ENCODE assay signal across 9 cellular contexts in the genomic region with DNA sequence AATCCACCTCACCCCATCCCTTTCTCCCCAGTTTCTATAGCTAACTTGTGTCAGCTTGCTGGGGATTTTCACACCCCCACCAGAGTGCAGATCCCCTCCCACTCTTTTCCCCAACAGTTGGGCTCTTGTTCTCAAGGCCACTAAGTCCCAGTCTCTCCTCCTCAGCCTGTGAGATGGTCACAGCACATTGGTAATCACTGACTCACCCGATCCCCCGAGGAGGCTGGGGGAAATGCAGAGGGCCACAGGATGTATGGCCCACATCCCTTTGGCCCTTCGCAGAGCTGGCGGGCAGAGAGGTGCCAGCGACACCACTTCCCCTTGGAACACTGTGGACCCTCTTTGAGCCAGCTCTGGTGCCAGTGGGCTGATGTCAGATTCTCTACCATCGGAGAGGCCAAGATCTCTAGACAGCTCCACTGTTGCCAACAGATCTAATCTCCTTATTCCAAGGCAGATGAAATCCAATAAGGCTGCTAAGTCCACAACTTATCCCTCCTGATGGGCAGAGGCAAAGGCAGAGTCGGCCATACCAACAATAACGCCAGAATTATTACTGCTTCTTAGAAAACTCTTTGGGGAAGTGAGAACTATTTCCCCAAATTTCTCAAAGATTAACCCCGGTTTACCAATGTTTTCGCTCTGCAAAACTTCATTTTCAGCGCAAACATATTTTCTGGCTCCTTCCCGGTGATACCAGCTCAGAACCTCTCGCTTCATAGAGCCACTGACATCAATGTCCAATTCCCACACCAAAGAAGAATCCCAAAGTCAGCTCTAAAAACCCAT. TPM values are rescaled to one million over a fixed set of nuclear protein-coding genes. Genes with fewer than 3 reads are reported as not detected.
DNase-seq lines count a peak whose midpoint lies in the region; ATAC-seq and TF ChIP-seq lines count a peak whose summit lies in the region.
"Had no signal": no experiment of that assay in that cellular context is flagged by ENCODE, and none has a peak within 500 bp of the region (broad histone marks: within the 10 kb centered on the region; RNA-seq: fewer than 3 reads in every experiment).

No MANE protein-coding gene starts in this region.

- no peaks in the 10 kb centered on the region for H3K27me3 Mint-ChIP-seq in stimulated activated naive B cell treated with anti-CD40 and anti-IgM and Interleukin-4, amounts not matched to agents 10 μg/mL and 1 μg/mL and 100 μg/mL, for 72 hours

- H3K79me2 ChIP-seq in PC-9 (ENCODE audit: low read depth) = no peaks in the 10 kb centered on the region

- H3K36me3 Mint-ChIP-seq in stimulated activated naive B cell treated with anti-CD40 and anti-IgM and Interleukin-4, amounts not matched to agents 10 μg/mL and 1 μg/mL and 100 μg/mL, for 72 hours = peaks cover 10 to 21% of the 10 kb centered on the region in 2 donors

- H2AFZ ChIP-seq in PC-9 = no peak overlapping the region

- H4K20me1 ChIP-seq in PC-9 (ENCODE audit: insufficient read depth) = no peaks in the 10 kb centered on the region

- no peak for TF ChIP-seq POLR2A in right lobe of liver (IDR thresholded peaks at IDR 0.05)

- peak; percentile 19 for DNase-seq in DMS 273 (lab: John Stamatoyannopoulos, UW; ENCODE audit: unreplicated experiment)
- no peak for DNase-seq in DMS 273 treated with DMSO at 0.1 percent for 48 hours (lab: John Stamatoyannopoulos, UW)
- DNase-seq in PC-9 = no peak
- DNase-seq in caudate nucleus (lab: John Stamatoyannopoulos, UW) = peak in 21 of 61 donors; percentile 2 to 60 (median 9)
- DNase-seq in right lobe of liver = peak in 2 of 3 donors; percentile 30 to 46
- DNase-seq in stimulated activated naive B cell treated with anti-CD40 and anti-IgM and Interleukin-4, amounts not matched to agents 10 μg/mL and 1 μg/mL and 100 μg/mL, for 72 hours = no peak
- DNase-seq in NCI-H1092 treated with DMSO at 0.1 percent for 48 hours (lab: John Stamatoyannopoulos, UW) = no peak

- no peaks in the 10 kb centered on the region for H3F3A ChIP-seq in PC-9 (ENCODE audit: insufficient read depth, low read depth)

- CTCF ChIA-PET in PC-9 (lab: Charles Lee) = interaction anchor here (2.0 kb wide), 1 partner anchor 61 kb away, joined by 20 read pairs; no protein-coding TSS in a partner anchor

- H3K4me3 ChIP-seq in PC-9 (no peak overlapping the region), right lobe of liver (peak overlapping the region; percentile 52 to 68 (median 63))

- H3K4me1 ChIP-seq in PC-9 (replicated peaks; ENCODE audit: insufficient read depth) = no peaks in the 10 kb centered on the region
- no peaks in the 10 kb centered on the region for H3K4me1 ChIP-seq in right lobe of liver

- H3K27me3 ChIP-seq in PC-9 (ENCODE audit: insufficient read depth, low read depth) (peaks cover 20% of the 10 kb centered on the region), right lobe of liver (no peaks in the 10 kb centered on the region)

- no peak overlapping the region for H3K27ac ChIP-seq in PC-9
- peak overlapping the region; percentile 69 for H3K27ac ChIP-seq in caudate nucleus (ENCODE audit: low read depth, low read length)
- peak overlapping the region in 2 of 3 donors; percentile 72 to 88 for H3K27ac ChIP-seq in right lobe of liver
- H3K27ac ChIP-seq: 22Rv1 had no signal

- H3K36me3 ChIP-seq in PC-9 (ENCODE audit: low read depth) (no peaks in the 10 kb centered on the region), right lobe of liver (no peaks in the 10 kb centered on the region)

- intact Hi-C loops in PC-9 (cut with micrococcal nuclease; ENCODE audit: unreplicated experiment) = loop anchor here (10.0 kb wide), 1 partner anchor 341 kb away; the partner anchor contains the start of gene SPATS2
- intact Hi-C loops in right lobe of liver (cut with DNase I) = loop anchor here (5.0 kb wide), 1 partner anchor 63 kb away; no protein-coding TSS in a partner anchor

- H3K9me2 ChIP-seq in PC-9 (ENCODE audit: insufficient read depth) = no peaks in the 10 kb centered on the region

- POLR2A ChIA-PET in PC-9 (lab: Charles Lee; ENCODE audit: unreplicated experiment) = no interaction called here

- BruUV-seq in PC-9 (replicated peaks; lab: Mats Ljungman, UMichigan) = TSS peak; percentile 57

- peak in 1 of 4 donors; percentile 3 for ATAC-seq in right lobe of liver
- ATAC-seq in stimulated activated naive B cell treated with anti-CD40 and anti-IgM and Interleukin-4, amounts not matched to agents 10 μg/mL and 1 μg/mL and 100 μg/mL, for 72 hours (replicated peaks) = peak; percentile 10 to 22
- ATAC-seq in HG02642 (IDR thresholded peaks at IDR 0.05; ENCODE audit: poor library complexity, unreplicated experiment) = no peak

- H3K9me3 ChIP-seq in PC-9 (ENCODE audit: insufficient read depth, low read depth) (no peaks in the 10 kb centered on the region), right lobe of liver (no peaks in the 10 kb centered on the region)

- peak overlapping the region; percentile 96 to 100 for H3K4me3 Mint-ChIP-seq in stimulated activated naive B cell treated with anti-CD40 and anti-IgM and Interleukin-4, amounts not matched to agents 10 μg/mL and 1 μg/mL and 100 μg/mL, for 72 hours

- H3K4me1 Mint-ChIP-seq in stimulated activated naive B cell treated with anti-CD40 and anti-IgM and Interleukin-4, amounts not matched to agents 10 μg/mL and 1 μg/mL and 100 μg/mL, for 72 hours = peaks cover 35 to 68% of the 10 kb centered on the region in 2 donors

- TF ChIP-seq CTCF in PC-9 (conservative IDR thresholded peaks at IDR 0.05) = no peak
- TF ChIP-seq CTCF in right lobe of liver (IDR thresholded peaks at IDR 0.05) = no peak

- 52% methylated on average over 9 of the region's 13 CpGs for WGBS in right lobe of liver (ENCODE audit: insufficient coverage, low coverage, low lambda C conversion rate, missing lambda C conversion rate)

- no peaks in the 10 kb centered on the region for H3K9me3 Mint-ChIP-seq in stimulated activated naive B cell treated with anti-CD40 and anti-IgM and Interleukin-4, amounts not matched to agents 10 μg/mL and 1 μg/mL and 100 μg/mL, for 72 hours

- peak overlapping the region; percentile 97 for H3K27ac Mint-ChIP-seq in stimulated activated naive B cell treated with anti-CD40 and anti-IgM and Interleukin-4, amounts not matched to agents 10 μg/mL and 1 μg/mL and 100 μg/mL, for 72 hours

- no peak overlapping the region for H3K4me2 ChIP-seq in PC-9

RNA-seq across cellular contexts. Expression of gene FMNL3, which starts 1.5 kb away (rescaled TPM):
- total RNA-seq in PC-9 (2021) (5.6 and 6.5 TPM in 2 replicates), right lobe of liver (1 to 10 TPM; 2.1 to 4.9 (median 2.9) TPM)

RNA-seq across cellular contexts. Expression of gene TMBIM6, which starts 35.7 kb away (rescaled TPM):
- total RNA-seq in PC-9 (2021) (685 and 690 TPM in 2 replicates), right lobe of liver (1,000 to 10,000 TPM in 3 of 6 experiments, 100 to 1,000 TPM in 3; 538 to 1,268 (median 937) TPM)

Comparison
In these comparisons a context has a peak if more than half of its experiments do, and no peak if none do; other contexts are left out.
1. DNase-seq: peak in DMS 273 (single experiment) and right lobe of liver (2 of 3); none in DMS 273 treated with DMSO at 0.1 percent for 48 hours (single experiment), PC-9 (0 of 2), stimulated activated naive B cell treated with anti-CD40 and anti-IgM and Interleukin-4, amounts not matched to agents 10 μg/mL and 1 μg/mL and 100 μg/mL, for 72 hours (single experiment) and NCI-H1092 treated with DMSO at 0.1 percent for 48 hours (single experiment).